Comparison of ENCODE assay signal across 8 cellular contexts in genomic region chr12:6944381-6945186, GRCh38. TPM values are rescaled to one million over a fixed set of nuclear protein-coding genes. Genes with fewer than 3 reads are reported as not detected.
DNase-seq lines count a peak whose midpoint lies in the region; ATAC-seq, FAIRE-seq and TF ChIP-seq lines count a peak whose summit lies in the region.

No MANE protein-coding gene starts in this region.

- peak; percentile 74 for DNase-seq in GM12892 (ENCODE audit: insufficient read length)
- peak; percentile 55 for DNase-seq in NCI-H187 treated with DMSO at 0.1 percent for 48 hours (lab: John Stamatoyannopoulos, UW)
- peak; percentile 80 for DNase-seq in T-helper 9 cell
- DNase-seq in astrocyte of the cerebellum (ENCODE audit: low read depth): peak; percentile 85
- peak; percentile 93 for DNase-seq in hepatic stellate cell (ENCODE audit: low spot score)
- DNase-seq in renal cortical epithelial cell (ENCODE audit: low read depth): peak; percentile 76
- DNase-seq in cortex of kidney (lab: John Stamatoyannopoulos, UW): no peak

- peak overlapping the region; percentile 69 for H3K4me3 ChIP-seq in astrocyte of the cerebellum (ENCODE audit: low read depth, low read length)

- TF ChIP-seq POLR2A in GM12892 (IDR thresholded peaks at IDR 0.05; ENCODE audit: low read depth, low read length): no peak; the same call in 1 of the 2 replicates

- peak; percentile 77 for TF ChIP-seq CTCF in astrocyte of the cerebellum (IDR thresholded peaks at IDR 0.05; ENCODE audit: low read depth, low read length, missing control alignments)

- peak; percentile 92 for FAIRE-seq in GM12892 (lab: Jason Lieb, UNC)

- in situ Hi-C loops in astrocyte of the cerebellum (cut with HindIII; ENCODE audit: low sequenced_read_pairs): no loop called here

- peak; percentile 11 for ATAC-seq in HG02884 (IDR thresholded peaks at IDR 0.05; ENCODE audit: unreplicated experiment)

RNA-seq across cellular contexts. Expression of gene C12orf57, which starts 0.8 kb away (rescaled TPM):
- polyA plus RNA-seq in GM12892 (2012; ENCODE audit: missing spikeins): 175 TPM
- 38.0 and 62.4 TPM in 2 replicates for total RNA-seq in renal cortical epithelial cell

RNA-seq across cellular contexts. Expression of gene RNU7-1, which starts 1.0 kb away (rescaled TPM):
- polyA plus RNA-seq in GM12892 (2012; ENCODE audit: missing spikeins): not detected
- not detected in 2 replicates for total RNA-seq in renal cortical epithelial cell

RNA-seq across cellular contexts. Expression of gene PTPN6, which starts 6.6 kb away (rescaled TPM):
- polyA plus RNA-seq in GM12892 (2012; ENCODE audit: missing spikeins): 286 TPM
- 14.8 and 18.4 TPM in 2 replicates for total RNA-seq in renal cortical epithelial cell

RNA-seq across cellular contexts. Expression of gene ATN1, which starts 16.8 kb away (rescaled TPM):
- 11.0 TPM for polyA plus RNA-seq in GM12892 (2012; ENCODE audit: missing spikeins)
- total RNA-seq in renal cortical epithelial cell: 1.7 and 29.4 TPM in 2 replicates

RNA-seq across cellular contexts. Expression of gene PHB2, which starts 25.9 kb away (rescaled TPM):
- polyA plus RNA-seq in GM12892 (2012; ENCODE audit: missing spikeins): 315 TPM
- 109 and 234 TPM in 2 replicates for total RNA-seq in renal cortical epithelial cell
